In the genomic region with DNA sequence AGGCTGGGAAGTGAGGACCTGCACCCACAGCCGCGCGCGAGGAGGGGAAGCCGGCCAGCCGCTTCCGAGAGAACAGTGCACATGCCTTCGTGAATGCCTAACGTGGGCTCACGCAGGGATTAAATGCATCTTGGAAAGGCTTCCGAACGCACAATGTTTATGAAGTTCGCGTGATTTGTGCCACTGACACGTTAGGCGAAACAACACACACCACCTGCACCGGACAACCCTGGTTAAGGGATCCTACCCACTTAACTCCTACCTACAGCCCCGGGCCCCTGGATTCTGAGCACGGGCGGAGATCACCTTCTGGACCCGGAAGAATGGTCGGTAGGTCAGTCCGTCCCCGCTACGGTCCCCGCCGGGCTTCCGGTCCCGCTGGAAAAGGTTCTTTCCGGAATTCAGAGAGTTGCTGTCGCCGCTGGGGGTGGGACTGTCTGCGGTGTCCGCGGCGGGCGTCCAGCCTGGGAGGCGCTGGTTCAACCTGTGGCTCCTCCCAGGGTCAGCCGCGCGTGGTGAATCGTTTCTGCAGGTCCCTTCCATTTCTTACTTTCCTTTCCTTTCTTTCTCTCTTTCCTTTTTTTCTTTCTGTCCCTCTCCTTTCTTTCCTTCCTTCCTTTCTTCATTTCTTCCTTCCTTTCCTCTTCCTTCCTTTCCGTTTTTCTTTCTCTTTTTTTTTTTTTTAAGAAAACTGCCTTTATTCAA, we compare ENCODE assay signal across 1 cellular context.
TF ChIP-seq lines count a peak whose summit lies in the region.

A gene with protein sequence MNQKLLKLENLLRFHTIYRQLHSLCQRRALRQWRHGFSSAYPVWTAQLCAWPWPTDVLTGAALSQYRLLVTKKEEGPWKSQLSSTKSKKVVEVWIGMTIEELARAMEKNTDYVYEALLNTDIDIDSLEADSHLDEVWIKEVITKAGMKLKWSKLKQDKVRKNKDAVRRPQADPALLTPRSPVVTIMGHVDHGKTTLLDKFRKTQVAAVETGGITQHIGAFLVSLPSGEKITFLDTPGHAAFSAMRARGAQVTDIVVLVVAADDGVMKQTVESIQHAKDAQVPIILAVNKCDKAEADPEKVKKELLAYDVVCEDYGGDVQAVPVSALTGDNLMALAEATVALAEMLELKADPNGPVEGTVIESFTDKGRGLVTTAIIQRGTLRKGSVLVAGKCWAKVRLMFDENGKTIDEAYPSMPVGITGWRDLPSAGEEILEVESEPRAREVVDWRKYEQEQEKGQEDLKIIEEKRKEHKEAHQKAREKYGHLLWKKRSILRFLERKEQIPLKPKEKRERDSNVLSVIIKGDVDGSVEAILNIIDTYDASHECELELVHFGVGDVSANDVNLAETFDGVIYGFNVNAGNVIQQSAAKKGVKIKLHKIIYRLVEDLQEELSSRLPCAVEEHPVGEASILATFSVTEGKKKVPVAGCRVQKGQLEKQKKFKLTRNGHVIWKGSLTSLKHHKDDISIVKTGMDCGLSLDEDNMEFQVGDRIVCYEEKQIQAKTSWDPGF (minus strand): TSS at position 325 of the 705 bp plus-strand sequence. CDS start 5,373 bp downstream, outside the sequence.

TF ChIP-seq in SK-N-SH, 30 proteins besides CTCF, POLR2A, EP300 and RAD21 (continued from another document):
- TF ChIP-seq, protein P1, sequence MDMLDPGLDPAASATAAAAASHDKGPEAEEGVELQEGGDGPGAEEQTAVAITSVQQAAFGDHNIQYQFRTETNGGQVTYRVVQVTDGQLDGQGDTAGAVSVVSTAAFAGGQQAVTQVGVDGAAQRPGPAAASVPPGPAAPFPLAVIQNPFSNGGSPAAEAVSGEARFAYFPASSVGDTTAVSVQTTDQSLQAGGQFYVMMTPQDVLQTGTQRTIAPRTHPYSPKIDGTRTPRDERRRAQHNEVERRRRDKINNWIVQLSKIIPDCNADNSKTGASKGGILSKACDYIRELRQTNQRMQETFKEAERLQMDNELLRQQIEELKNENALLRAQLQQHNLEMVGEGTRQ (IDR thresholded peaks at IDR 0.05; ENCODE audit: borderline replicate concordance, low read depth, low read length), result no peak
- peak; percentile 12; the same call in 1 of the 2 replicates for TF ChIP-seq FOSL2 (IDR thresholded peaks at IDR 0.05; ENCODE audit: borderline replicate concordance, low read depth)
- TF ChIP-seq NRF1 (IDR thresholded peaks at IDR 0.05; ENCODE audit: low read depth, low read length), result no peak
- no peak for TF ChIP-seq JUND (IDR thresholded peaks at IDR 0.05)
- peak; percentile 51 for TF ChIP-seq NFIC (IDR thresholded peaks at IDR 0.05; ENCODE audit: borderline replicate concordance)
- no peak for TF ChIP-seq FOXJ3 (CRISPR knock-in tag; IDR thresholded peaks at IDR 0.05)
- peak; percentile 82 for TF ChIP-seq CHD2 (IDR thresholded peaks at IDR 0.05; ENCODE audit: low read length, partially characterized antibody)
- no peak for TF ChIP-seq EZH2phosphoT487 (IDR thresholded peaks at IDR 0.05; ENCODE audit: borderline replicate concordance, low read depth)
- TF ChIP-seq RCOR1 (IDR thresholded peaks at IDR 0.05; ENCODE audit: low read length), result 0 out of 2 replicates have a peak, but pooled peaks have one; percentile 44
- peak; percentile 83 for TF ChIP-seq YY1 (IDR thresholded peaks at IDR 0.05; ENCODE audit: low read depth)
- TF ChIP-seq, protein P2, sequence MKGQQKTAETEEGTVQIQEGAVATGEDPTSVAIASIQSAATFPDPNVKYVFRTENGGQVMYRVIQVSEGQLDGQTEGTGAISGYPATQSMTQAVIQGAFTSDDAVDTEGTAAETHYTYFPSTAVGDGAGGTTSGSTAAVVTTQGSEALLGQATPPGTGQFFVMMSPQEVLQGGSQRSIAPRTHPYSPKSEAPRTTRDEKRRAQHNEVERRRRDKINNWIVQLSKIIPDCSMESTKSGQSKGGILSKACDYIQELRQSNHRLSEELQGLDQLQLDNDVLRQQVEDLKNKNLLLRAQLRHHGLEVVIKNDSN (IDR thresholded peaks at IDR 0.05; ENCODE audit: borderline replicate concordance, low read depth), result peak; percentile 44; the same call in 1 of the 2 replicates
- TF ChIP-seq POLR2AphosphoS5 (IDR thresholded peaks at IDR 0.05; ENCODE audit: low read depth, low read length), result peak; percentile 99
- peak; percentile 90 for TF ChIP-seq TAF1 (IDR thresholded peaks at IDR 0.05; ENCODE audit: borderline replicate concordance, low read depth, low read length)
- TF ChIP-seq SIN3A (IDR thresholded peaks at IDR 0.05; ENCODE audit: borderline replicate concordance, low read depth, low read length), result peak; percentile 95
- no peak for TF ChIP-seq MEF2A (IDR thresholded peaks at IDR 0.05; ENCODE audit: borderline replicate concordance, low read depth)
- TF ChIP-seq RXRA (IDR thresholded peaks at IDR 0.05; ENCODE audit: borderline replicate concordance, low read depth), result no peak; the same call in 1 of the 2 replicates
- TF ChIP-seq ELF1 (IDR thresholded peaks at IDR 0.05), result peak; percentile 99
- TF ChIP-seq, protein P3, sequence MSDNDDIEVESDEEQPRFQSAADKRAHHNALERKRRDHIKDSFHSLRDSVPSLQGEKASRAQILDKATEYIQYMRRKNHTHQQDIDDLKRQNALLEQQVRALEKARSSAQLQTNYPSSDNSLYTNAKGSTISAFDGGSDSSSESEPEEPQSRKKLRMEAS (IDR thresholded peaks at IDR 0.05; ENCODE audit: low read depth), result peak; percentile 86; the same call in 1 of the 2 replicates
- TF ChIP-seq SMC3 (IDR thresholded peaks at IDR 0.05; ENCODE audit: low read depth, low read length), result no peak; the same call in 1 of the 2 replicates
- TF ChIP-seq, protein P4, sequence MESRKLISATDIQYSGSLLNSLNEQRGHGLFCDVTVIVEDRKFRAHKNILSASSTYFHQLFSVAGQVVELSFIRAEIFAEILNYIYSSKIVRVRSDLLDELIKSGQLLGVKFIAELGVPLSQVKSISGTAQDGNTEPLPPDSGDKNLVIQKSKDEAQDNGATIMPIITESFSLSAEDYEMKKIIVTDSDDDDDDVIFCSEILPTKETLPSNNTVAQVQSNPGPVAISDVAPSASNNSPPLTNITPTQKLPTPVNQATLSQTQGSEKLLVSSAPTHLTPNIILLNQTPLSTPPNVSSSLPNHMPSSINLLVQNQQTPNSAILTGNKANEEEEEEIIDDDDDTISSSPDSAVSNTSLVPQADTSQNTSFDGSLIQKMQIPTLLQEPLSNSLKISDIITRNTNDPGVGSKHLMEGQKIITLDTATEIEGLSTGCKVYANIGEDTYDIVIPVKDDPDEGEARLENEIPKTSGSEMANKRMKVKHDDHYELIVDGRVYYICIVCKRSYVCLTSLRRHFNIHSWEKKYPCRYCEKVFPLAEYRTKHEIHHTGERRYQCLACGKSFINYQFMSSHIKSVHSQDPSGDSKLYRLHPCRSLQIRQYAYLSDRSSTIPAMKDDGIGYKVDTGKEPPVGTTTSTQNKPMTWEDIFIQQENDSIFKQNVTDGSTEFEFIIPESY (IDR thresholded peaks at IDR 0.05; ENCODE audit: borderline replicate concordance, low read depth), result no peak
